Comparison of ENCODE assay signal across 10 cellular contexts in the genomic region with DNA sequence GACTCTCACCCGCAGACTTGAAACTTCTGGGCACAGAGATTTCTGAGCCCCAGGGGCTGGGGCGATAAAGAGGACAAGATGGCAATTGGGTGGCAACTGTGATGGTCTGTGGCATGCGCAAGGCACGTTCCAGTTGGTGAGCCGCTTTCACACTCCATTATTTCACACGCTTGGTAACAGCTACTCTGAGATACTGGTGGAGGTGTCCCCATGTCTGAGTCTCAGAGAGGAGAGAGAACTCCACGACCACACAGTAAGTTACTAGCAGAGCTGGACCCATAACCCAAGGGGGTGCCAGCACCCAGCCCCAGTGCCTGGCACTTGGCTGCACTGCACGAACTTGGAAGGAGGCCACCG. TPM values are rescaled to one million over a fixed set of nuclear protein-coding genes. Genes with fewer than 3 reads are reported as not detected.
A peak's percentile ranks its signal among the peaks of the same experiment; 100 is the strongest.
DNase-seq lines count a peak whose midpoint lies in the region; ATAC-seq and TF ChIP-seq lines count a peak whose summit lies in the region.
"Had no signal": no experiment of that assay in that cellular context is flagged by ENCODE, and none has a peak within 500 bp of the region (broad histone marks: within the 10 kb centered on the region; RNA-seq: fewer than 3 reads in every experiment).

No MANE protein-coding gene starts in this region.

- H3K9me3 ChIP-seq in left lung, result no peaks in the 10 kb centered on the region

- no peak overlapping the region for H3K27ac ChIP-seq in left lung

- POLR2A ChIA-PET in MCF 10A (lab: Yijun Ruan, JAX), result no interaction called here

- TF ChIP-seq CTCF in MCF 10A (IDR thresholded peaks at IDR 0.05; ENCODE audit: unreplicated experiment) (no peak), left lung (IDR thresholded peaks at IDR 0.05) (no peak), type B pancreatic cell (conservative IDR thresholded peaks at IDR 0.05) (no peak)

- H3K9me3 Mint-ChIP-seq in activated naive CD4-positive, alpha-beta T cell treated with anti-CD3 and anti-CD28 coated beads, Interleukin-2, amount 50 U/mL, for 72 hours, result no peaks in the 10 kb centered on the region
- H3K9me3 Mint-ChIP-seq in MCF 10A (ENCODE audit: unreplicated experiment), result no peaks in the 10 kb centered on the region
- no peaks in the 10 kb centered on the region for H3K9me3 Mint-ChIP-seq in type B pancreatic cell
- H3K9me3 Mint-ChIP-seq in activated CD4-positive, alpha-beta T cell treated with anti-CD3 and anti-CD28 coated beads, Interleukin-2, amount 10 ng/mL, durations not matched to agents 24 days and 14 days, result no peaks in the 10 kb centered on the region
- H3K9me3 Mint-ChIP-seq: activated CD4-positive, alpha-beta T cell treated with anti-CD3 and anti-CD28 coated beads, Interleukin-2, amount 10 ng/mL, durations not matched to agents 7 days and 5 days had no signal

- H3K4me3 Mint-ChIP-seq in MCF 10A (ENCODE audit: unreplicated experiment) (peak overlapping the region; percentile 43), type B pancreatic cell (peak overlapping the region; percentile 42)
- H3K4me3 Mint-ChIP-seq in activated CD4-positive, alpha-beta T cell treated with anti-CD3 and anti-CD28 coated beads, Interleukin-2, amount 10 ng/mL, durations not matched to agents 24 days and 14 days, result no peak overlapping the region
- H3K4me3 Mint-ChIP-seq: activated CD4-positive, alpha-beta T cell treated with anti-CD3 and anti-CD28 coated beads, Interleukin-2, amount 10 ng/mL, durations not matched to agents 7 days and 5 days had no signal

- H3K27me3 Mint-ChIP-seq in MCF 10A (ENCODE audit: insufficient read depth, unreplicated experiment) (peaks cover 29% of the 10 kb centered on the region), type B pancreatic cell (peaks cover 48% of the 10 kb centered on the region)
- peaks cover 84% of the 10 kb centered on the region for H3K27me3 Mint-ChIP-seq in activated CD4-positive, alpha-beta T cell treated with anti-CD3 and anti-CD28 coated beads, Interleukin-2, amount 10 ng/mL, durations not matched to agents 24 days and 14 days

- CTCF ChIA-PET in MCF 10A (lab: Yijun Ruan, JAX), result no interaction called here

- H3K36me3 Mint-ChIP-seq in activated naive CD4-positive, alpha-beta T cell treated with anti-CD3 and anti-CD28 coated beads, Interleukin-2, amount 50 U/mL, for 72 hours, result peaks cover 0 to 5% of the 10 kb centered on the region in 2 donors
- H3K36me3 Mint-ChIP-seq in MCF 10A (ENCODE audit: insufficient read depth, unreplicated experiment), result no peaks in the 10 kb centered on the region
- H3K36me3 Mint-ChIP-seq in type B pancreatic cell, result no peaks in the 10 kb centered on the region
- no peaks in the 10 kb centered on the region for H3K36me3 Mint-ChIP-seq in activated CD4-positive, alpha-beta T cell treated with anti-CD3 and anti-CD28 coated beads, Interleukin-2, amount 10 ng/mL, durations not matched to agents 24 days and 14 days (ENCODE audit: low read depth)

- H3K4me1 ChIP-seq in left lung, result peaks cover 6 to 16% of the 10 kb centered on the region in 2 donors

- DNase-seq in activated naive CD4-positive, alpha-beta T cell treated with anti-CD3 and anti-CD28 coated beads, Interleukin-2, amount 50 U/mL, for 72 hours (ENCODE audit: low spot score in 2 of 2), result no peak
- DNase-seq in activated naive CD4-positive, alpha-beta T cell treated with Interleukin-2 at 50 U/mL for 16 hours, result no peak
- DNase-seq in MCF 10A (ENCODE audit: unreplicated experiment), result no peak
- peak in 1 of 2 donors; percentile 24 for DNase-seq in left lung
- DNase-seq in type B pancreatic cell (ENCODE audit: extremely low spot score, unreplicated experiment), result no peak
- DNase-seq in activated CD4-positive, alpha-beta T cell treated with anti-CD3 and anti-CD28 coated beads, Interleukin-2, amount 10 ng/mL, durations not matched to agents 24 days and 14 days, result no peak

- intact Hi-C loops in MCF 10A (cut with micrococcal nuclease), result no loop called here
- intact Hi-C loops in left lung (cut with DNase I), result no loop called here
- intact Hi-C loops in activated CD4-positive, alpha-beta T cell treated with anti-CD3 and anti-CD28 coated beads, Interleukin-2, amount 10 ng/mL, durations not matched to agents 24 days and 14 days (cut with micrococcal nuclease), result loop anchor here (2.0 kb wide), 1 partner anchor 46 kb away; the partner anchor contains the start of gene DDX17

- H3K4me3 ChIP-seq in left lung, result no peak overlapping the region

- no TSS peak for BruUV-seq in MCF 10A (replicated peaks; lab: Mats Ljungman, UMichigan)

- ATAC-seq in activated naive CD4-positive, alpha-beta T cell treated with anti-CD3 and anti-CD28 coated beads, Interleukin-2, amount 50 U/mL, for 72 hours, result peak; percentile 16 to 42
- ATAC-seq in left lung (peak; percentile 23), GM19035 (IDR thresholded peaks at IDR 0.05; ENCODE audit: unreplicated experiment) (no peak), HG02840 (IDR thresholded peaks at IDR 0.05; ENCODE audit: low FRiP score, unreplicated experiment) (no peak)

- H3K4me1 Mint-ChIP-seq in MCF 10A (ENCODE audit: insufficient read depth, unreplicated experiment) (no peaks in the 10 kb centered on the region), type B pancreatic cell (ENCODE audit: unreplicated experiment) (peaks cover 34% of the 10 kb centered on the region)
- H3K4me1 Mint-ChIP-seq in activated CD4-positive, alpha-beta T cell treated with anti-CD3 and anti-CD28 coated beads, Interleukin-2, amount 10 ng/mL, durations not matched to agents 24 days and 14 days, result peaks cover 7% of the 10 kb centered on the region

- peaks cover 23 to 97% of the 10 kb centered on the region in 2 donors for H3K27me3 ChIP-seq in left lung

- H3K27ac Mint-ChIP-seq in activated naive CD4-positive, alpha-beta T cell treated with anti-CD3 and anti-CD28 coated beads, Interleukin-2, amount 50 U/mL, for 72 hours, result no peak overlapping the region
- no peak overlapping the region for H3K27ac Mint-ChIP-seq in MCF 10A (ENCODE audit: low read depth, unreplicated experiment)
- peak overlapping the region; percentile 35 for H3K27ac Mint-ChIP-seq in type B pancreatic cell
- no peak overlapping the region for H3K27ac Mint-ChIP-seq in activated CD4-positive, alpha-beta T cell treated with anti-CD3 and anti-CD28 coated beads, Interleukin-2, amount 10 ng/mL, durations not matched to agents 24 days and 14 days
- H3K27ac Mint-ChIP-seq: activated CD4-positive, alpha-beta T cell treated with anti-CD3 and anti-CD28 coated beads, Interleukin-2, amount 10 ng/mL, durations not matched to agents 7 days and 5 days had no signal

- H3K36me3 ChIP-seq in left lung, result no peaks in the 10 kb centered on the region

RNA-seq across cellular contexts. Expression of gene KCNJ4, which starts 6.0 kb away (rescaled TPM):
- not detected for total RNA-seq in activated naive CD4-positive, alpha-beta T cell treated with anti-CD3 and anti-CD28 coated beads, Interleukin-2, amount 50 U/mL, for 72 hours
- not detected in 2 replicates for total RNA-seq in MCF 10A (2022)
- not detected for total RNA-seq in left lung
- 1.3 and 2.0 TPM in 2 replicates for total RNA-seq in type B pancreatic cell (ENCODE audit: low replicate concordance)
- not detected in 2 replicates for total RNA-seq in activated CD4-positive, alpha-beta T cell treated with anti-CD3 and anti-CD28 coated beads, Interleukin-2, amount 10 ng/mL, durations not matched to agents 24 days and 14 days
- total RNA-seq: activated CD4-positive, alpha-beta T cell treated with anti-CD3 and anti-CD28 coated beads, Interleukin-2, amount 10 ng/mL, durations not matched to agents 7 days and 5 days; fibroblast of villous mesenchyme had no signal

RNA-seq across cellular contexts. Expression of gene KDELR3, which starts 6.9 kb away (rescaled TPM):
- under 1 TPM; 0.59 to 0.89 TPM for total RNA-seq in activated naive CD4-positive, alpha-beta T cell treated with anti-CD3 and anti-CD28 coated beads, Interleukin-2, amount 50 U/mL, for 72 hours
- 6.4 and 11.5 TPM in 2 replicates for total RNA-seq in MCF 10A (2022)
- 10 to 100 TPM; 25.9 to 53.8 TPM for total RNA-seq in left lung
- total RNA-seq in type B pancreatic cell (ENCODE audit: low replicate concordance), result 10.6 and 24.2 TPM in 2 replicates
- total RNA-seq in activated CD4-positive, alpha-beta T cell treated with anti-CD3 and anti-CD28 coated beads, Interleukin-2, amount 10 ng/mL, durations not matched to agents 24 days and 14 days, result 1.1 and 1.3 TPM in 2 replicates

RNA-seq across cellular contexts. Expression of gene DDX17, which starts 45.1 kb away (rescaled TPM):
- 100 to 1,000 TPM; 382 to 415 TPM for total RNA-seq in activated naive CD4-positive, alpha-beta T cell treated with anti-CD3 and anti-CD28 coated beads, Interleukin-2, amount 50 U/mL, for 72 hours
- total RNA-seq in MCF 10A (2022) (322 and 422 TPM in 2 replicates), left lung (100 to 1,000 TPM; 384 to 410 TPM), type B pancreatic cell (ENCODE audit: low replicate concordance) (377 and 531 TPM in 2 replicates)
- 373 and 374 TPM in 2 replicates for total RNA-seq in activated CD4-positive, alpha-beta T cell treated with anti-CD3 and anti-CD28 coated beads, Interleukin-2, amount 10 ng/mL, durations not matched to agents 24 days and 14 days

Comparison
In these comparisons a context has a peak if more than half of its experiments do, and no peak if none do; other contexts are left out.
1. ATAC-seq: peak in activated naive CD4-positive, alpha-beta T cell treated with anti-CD3 and anti-CD28 coated beads, Interleukin-2, amount 50 U/mL, for 72 hours (2 of 2) and left lung (single experiment); none in GM19035 (single experiment) and HG02840 (single experiment).